8 cellular contexts compared by ENCODE assay signal in genomic region chr10:91389636-91390512, GRCh38. TPM values are rescaled to one million over a fixed set of nuclear protein-coding genes. Genes with fewer than 3 reads are reported as not detected.
DNase-seq lines count a peak whose midpoint lies in the region; ATAC-seq lines count a peak whose summit lies in the region.

No MANE protein-coding gene starts in this region.

- H4K20me1 ChIP-seq in Karpas-422 (ENCODE audit: insufficient read depth, low read depth, low read length), result no peaks in the 10 kb centered on the region

- H3K9me3 Mint-ChIP-seq in activated T-cell treated with anti-CD3 and anti-CD28 coated beads, Interleukin-2, amount 50 U/mL, for 72 hours, result no peaks in the 10 kb centered on the region

- no peak overlapping the region for H3K27ac Mint-ChIP-seq in activated T-cell treated with anti-CD3 and anti-CD28 coated beads, Interleukin-2, amount 50 U/mL, for 72 hours

- H3K9ac ChIP-seq in Karpas-422 (ENCODE audit: low read length) (no peak overlapping the region), endocrine pancreas (ENCODE audit: control insufficient read depth, insufficient read depth, low read length) (no peak overlapping the region)

- no peak overlapping the region for H3K27ac ChIP-seq in Karpas-422 (ENCODE audit: low read length)

- peak; percentile 80 to 84 for ATAC-seq in activated T-cell treated with anti-CD3 and anti-CD28 coated beads, Interleukin-2, amount 50 U/mL, for 72 hours (replicated peaks in 1 of 2)
- peak; percentile 91 for ATAC-seq in GM21825 (IDR thresholded peaks at IDR 0.05; ENCODE audit: unreplicated experiment)

- peaks cover 40% of the 10 kb centered on the region for H3K27me3 Mint-ChIP-seq in activated T-cell treated with anti-CD3 and anti-CD28 coated beads, Interleukin-2, amount 50 U/mL, for 72 hours (ENCODE audit: low read depth)

- H3K4me1 ChIP-seq in Karpas-422 (ENCODE audit: low read length) (no peaks in the 10 kb centered on the region), endocrine pancreas (ENCODE audit: control insufficient read depth, insufficient read depth, low read length) (peaks cover 13% of the 10 kb centered on the region)

- H3K4me3 ChIP-seq in Karpas-422 (ENCODE audit: low read length) (no peak overlapping the region), endocrine pancreas (ENCODE audit: control insufficient read depth, insufficient read depth, low read length) (peak overlapping the region; percentile 74)

- H3K27me3 ChIP-seq in Karpas-422 (ENCODE audit: low read length) (no peaks in the 10 kb centered on the region), endocrine pancreas (ENCODE audit: control insufficient read depth, insufficient read depth, low read length) (no peaks in the 10 kb centered on the region)

- H3K9me2 ChIP-seq in Karpas-422 (replicated peaks; ENCODE audit: insufficient read depth, low read length), result no peaks in the 10 kb centered on the region

- no peaks in the 10 kb centered on the region for H3K36me3 Mint-ChIP-seq in activated T-cell treated with anti-CD3 and anti-CD28 coated beads, Interleukin-2, amount 50 U/mL, for 72 hours (ENCODE audit: insufficient read depth in 2 of 2)

- H2AFZ ChIP-seq in Karpas-422 (ENCODE audit: low read length), result no peak overlapping the region

- H3K4me2 ChIP-seq in Karpas-422 (ENCODE audit: low read depth, low read length, poor library complexity, severe bottlenecking), result no peak overlapping the region

- H3K4me3 Mint-ChIP-seq in activated T-cell treated with anti-CD3 and anti-CD28 coated beads, Interleukin-2, amount 50 U/mL, for 72 hours, result no peak overlapping the region

- H3K36me3 ChIP-seq in Karpas-422 (ENCODE audit: insufficient read depth, low read length) (no peaks in the 10 kb centered on the region), endocrine pancreas (ENCODE audit: control insufficient read depth, insufficient read depth, low read length) (no peaks in the 10 kb centered on the region)

- H3K79me2 ChIP-seq in Karpas-422 (ENCODE audit: low read length), result no peaks in the 10 kb centered on the region

- H3K9me3 ChIP-seq in Karpas-422 (ENCODE audit: low read length), result no peaks in the 10 kb centered on the region
- H3K9me3 ChIP-seq in endocrine pancreas (ENCODE audit: control insufficient read depth, low read length), result no peaks in the 10 kb centered on the region

- peak; percentile 5 to 28 for DNase-seq in activated T-cell treated with anti-CD3 and anti-CD28 coated beads, Interleukin-2, amount 50 U/mL, for 72 hours
- DNase-seq in activated T-cell treated with anti-CD3 and anti-CD28 coated beads, Interleukin-2, amount 50 U/mL, for 48 hours, result no peak
- DNase-seq in Karpas-422 (peak; percentile 66), RPMI7951 (ENCODE audit: low read depth) (peak; percentile 46), myocyte (ENCODE audit: low read depth) (peak; percentile 70)
- DNase-seq in NK-92 treated with Interleukin-12 subunit alpha and Interleukin-12 subunit beta, amount 100 ng/mL, for 24 hours (lab: John Stamatoyannopoulos, UW), result no peak

- H3K4me1 Mint-ChIP-seq in activated T-cell treated with anti-CD3 and anti-CD28 coated beads, Interleukin-2, amount 50 U/mL, for 72 hours (ENCODE audit: low read depth), result peaks cover 10% of the 10 kb centered on the region

RNA-seq across cellular contexts. Expression of gene HECTD2, which starts 20.3 kb away (rescaled TPM):
- 1 to 10 TPM; 4.8 to 5.4 TPM for total RNA-seq in activated T-cell treated with anti-CD3 and anti-CD28 coated beads, Interleukin-2, amount 50 U/mL, for 72 hours
- 0.14 and 0.22 TPM in 2 replicates for total RNA-seq in Karpas-422 (2014; rRNA removed; shearing (Covaris generic); ENCODE audit: low replicate concordance)
- 8.5 and 10.0 TPM in 2 replicates for total RNA-seq in RPMI7951 (2014; rRNA removed; shearing (Covaris generic))
- total RNA-seq in myocyte, result 11.4 and 11.8 TPM in 2 replicates
- polyA plus RNA-seq in myocyte (2012), result 2.5 TPM

Comparison
In these comparisons a context has a peak if more than half of its experiments do, and no peak if none do; other contexts are left out.
1. DNase-seq: peak in activated T-cell treated with anti-CD3 and anti-CD28 coated beads, Interleukin-2, amount 50 U/mL, for 72 hours (2 of 2), Karpas-422 (single experiment), RPMI7951 (single experiment) and myocyte (single experiment); none in activated T-cell treated with anti-CD3 and anti-CD28 coated beads, Interleukin-2, amount 50 U/mL, for 48 hours (0 of 2) and NK-92 treated with Interleukin-12 subunit alpha and Interleukin-12 subunit beta, amount 100 ng/mL, for 24 hours (single experiment).